26 cellular contexts compared by ENCODE assay signal in the genomic region with DNA sequence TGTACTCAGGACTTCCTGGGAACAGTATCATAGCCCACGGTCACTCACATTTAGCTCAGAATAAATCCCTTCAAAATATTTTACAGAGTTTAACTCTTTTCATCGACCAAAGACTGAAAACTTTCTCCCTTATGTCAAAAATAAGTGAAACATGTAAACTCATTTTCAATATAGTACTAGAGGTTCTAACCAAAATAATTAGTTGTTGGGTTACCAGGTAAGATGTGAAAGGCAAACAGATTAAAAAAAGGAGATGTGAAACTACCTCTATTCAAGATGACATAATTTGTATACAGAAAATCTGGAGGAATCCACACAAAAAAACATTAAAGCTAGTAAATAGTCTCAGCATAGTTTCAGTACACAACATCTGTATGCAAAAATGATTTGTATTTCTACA. TPM values are rescaled to one million over a fixed set of nuclear protein-coding genes. Genes with fewer than 3 reads are reported as not detected.
"Had no signal": no experiment of that assay in that cellular context is flagged by ENCODE, and none has a peak within 500 bp of the region (broad histone marks: within the 10 kb centered on the region; RNA-seq: fewer than 3 reads in every experiment).

No MANE protein-coding gene starts in this region.

- H3K4me3 ChIP-seq: adrenal gland, body of pancreas, left ventricle myocardium inferior, lung, mucosa of descending colon, spleen, testis, transverse colon had no signal

- H3K36me3 ChIP-seq: adrenal gland, left ventricle myocardium inferior, spleen, transverse colon had no signal

- H3K36me3 Mint-ChIP-seq: activated naive CD8-positive, alpha-beta T cell treated with anti-CD3 and anti-CD28 coated beads for 36 hours had no signal

- H3K4me1 Mint-ChIP-seq: nephron had no signal

- H3K27me3 ChIP-seq: adrenal gland, body of pancreas, spleen, testis, transverse colon had no signal

- H3K27ac ChIP-seq: adrenal gland, body of pancreas, left ventricle myocardium inferior, spleen, testis, transverse colon, VCaP had no signal

- H3K4me3 Mint-ChIP-seq: activated naive CD4-positive, alpha-beta T cell treated with anti-CD3 and anti-CD28 coated beads for 36 hours; activated naive CD8-positive, alpha-beta T cell treated with anti-CD3 and anti-CD28 coated beads for 36 hours; activated T-helper 1 cell treated with anti-CD3 and anti-CD28 coated beads, Interleukin-12 subunit alpha, Interleukin-12 subunit beta, Interleukin-2, Interleukin-4 antibody, amounts not matched to agents 30 ng/mL and 10 ng/mL and 1 ng/mL, durations not matched to agents 14 hours and 24 hours and 36 hours; nephron; T-helper 2 cell treated with Interferon-gamma antibody and Interleukin-4, amounts not matched to agents 5 μg/mL and 100 μg/mL, for 36 hours had no signal

- H3K9me3 ChIP-seq: adrenal gland, body of pancreas, left ventricle myocardium inferior, spleen, testis had no signal

- H3K9me3 Mint-ChIP-seq: activated naive CD4-positive, alpha-beta T cell treated with anti-CD3 and anti-CD28 coated beads for 36 hours; activated naive CD8-positive, alpha-beta T cell treated with anti-CD3 and anti-CD28 coated beads for 36 hours; activated T-helper 1 cell treated with anti-CD3 and anti-CD28 coated beads, Interleukin-12 subunit alpha, Interleukin-12 subunit beta, Interleukin-2, Interleukin-4 antibody, amounts not matched to agents 30 ng/mL and 10 ng/mL and 1 ng/mL, durations not matched to agents 14 hours and 24 hours and 36 hours; T-helper 2 cell treated with Interferon-gamma antibody and Interleukin-4, amounts not matched to agents 5 μg/mL and 100 μg/mL, for 36 hours had no signal

- DNase-seq: activated CD4-positive, alpha-beta T cell treated with anti-CD3 and anti-CD28 coated beads for 48 hours; activated CD4-positive, alpha-beta T cell treated with anti-CD3 and anti-CD28 coated beads, Interleukin-2, amount 50 U/mL, for 48 hours; activated CD8-positive, alpha-beta memory T cell treated with anti-CD3 and anti-CD28 coated beads for 24 hours; activated effector memory CD4-positive, alpha-beta T cell treated with anti-CD3 and anti-CD28 coated beads, Interleukin-2, amount 50 U/mL, for 16 hours; activated naive CD4-positive, alpha-beta T cell treated with anti-CD3 and anti-CD28 coated beads for 36 hours; activated naive CD8-positive, alpha-beta T cell treated with anti-CD3 and anti-CD28 coated beads for 36 hours; activated T-cell treated with anti-CD3 and anti-CD28 coated beads, Interleukin-2, amount 50 U/mL, for 1 hour; adrenal gland; aorta; body of pancreas; effector CD8-positive, alpha-beta T cell; left ventricle myocardium inferior; mucosa of descending colon; posterior cingulate gyrus; right cardiac atrium; spleen; stimulated activated naive CD4-positive, alpha-beta T cell treated with Interleukin-2 at 50 U/mL for 16 hours; testis; transverse colon had no signal

- H3K4me1 ChIP-seq: adrenal gland, body of pancreas, left ventricle myocardium inferior, testis, transverse colon had no signal

- H3K27me3 Mint-ChIP-seq: activated naive CD8-positive, alpha-beta T cell treated with anti-CD3 and anti-CD28 coated beads for 36 hours had no signal

- ATAC-seq: activated CD4-positive, CD25-positive, alpha-beta regulatory T cell treated with anti-CD3 and anti-CD28 coated beads, Interleukin-2, amount 50 U/mL, for 24 hours; body of pancreas; mucosa of descending colon; right cardiac atrium had no signal

- H3K27ac Mint-ChIP-seq: activated naive CD4-positive, alpha-beta T cell treated with anti-CD3 and anti-CD28 coated beads for 36 hours; activated naive CD8-positive, alpha-beta T cell treated with anti-CD3 and anti-CD28 coated beads for 36 hours; activated T-helper 1 cell treated with anti-CD3 and anti-CD28 coated beads, Interleukin-12 subunit alpha, Interleukin-12 subunit beta, Interleukin-2, Interleukin-4 antibody, amounts not matched to agents 30 ng/mL and 10 ng/mL and 1 ng/mL, durations not matched to agents 14 hours and 24 hours and 36 hours; nephron; T-helper 2 cell treated with Interferon-gamma antibody and Interleukin-4, amounts not matched to agents 5 μg/mL and 100 μg/mL, for 36 hours had no signal

RNA-seq across cellular contexts. Expression of a gene that starts 20.3 kb away (rescaled TPM):
- polyA plus RNA-seq: aorta, right cardiac atrium, urinary bladder had no signal
